ENCODE assay signal across 8 cellular contexts in genomic region chr4:167233523-167234387, GRCh38. TPM values are rescaled to one million over a fixed set of nuclear protein-coding genes. Genes with fewer than 3 reads are reported as not detected.
DNase-seq lines count a peak whose midpoint lies in the region; ATAC-seq and TF ChIP-seq lines count a peak whose summit lies in the region.

No MANE protein-coding gene starts in this region.

- ATAC-seq in GM19043 (IDR thresholded peaks at IDR 0.05; ENCODE audit: low read depth, unreplicated experiment), result peak; percentile 47
- ATAC-seq in GM19328 (IDR thresholded peaks at IDR 0.05; ENCODE audit: unreplicated experiment), result no peak

- CTCF ChIA-PET in activated CD4-positive, alpha-beta memory T cell treated with anti-CD3 and anti-CD28 coated beads for 36 hours (lab: Charles Lee), result no interaction called here

- no peak for TF ChIP-seq POLR2A in uterus (IDR thresholded peaks at IDR 0.05)

- POLR2A ChIA-PET in activated CD4-positive, alpha-beta memory T cell treated with anti-CD3 and anti-CD28 coated beads for 36 hours (lab: Charles Lee), result no interaction called here

- H3K4me1 Mint-ChIP-seq in mesothelial cell of epicardium, result peaks cover 19% of the 10 kb centered on the region
- H3K4me1 Mint-ChIP-seq in activated CD4-positive, alpha-beta memory T cell treated with anti-CD3 and anti-CD28 coated beads for 36 hours (ENCODE audit: low read depth), result no peaks in the 10 kb centered on the region

- peak overlapping the region; percentile 91 for H3K4me3 Mint-ChIP-seq in mesothelial cell of epicardium
- H3K4me3 Mint-ChIP-seq in activated CD4-positive, alpha-beta memory T cell treated with anti-CD3 and anti-CD28 coated beads for 36 hours, result no peak overlapping the region

- H3K27me3 ChIP-seq in ACC112 (ENCODE audit: insufficient read depth, low read length), result peaks cover 74% of the 10 kb centered on the region
- peaks cover 0 to 30% (median 0%) of the 10 kb centered on the region in 45 donors for H3K27me3 ChIP-seq in dorsolateral prefrontal cortex
- peaks cover 0 to 3% of the 10 kb centered on the region in 2 donors for H3K27me3 ChIP-seq in uterus

- no peak overlapping the region for H3K27ac ChIP-seq in ACC112 (ENCODE audit: low read depth, low read length)
- peak overlapping the region; percentile 66 to 97 (median 93) for H3K27ac ChIP-seq in dorsolateral prefrontal cortex
- H3K27ac ChIP-seq in uterus, result no peak overlapping the region

- H3K9me3 ChIP-seq in uterus, result no peaks in the 10 kb centered on the region

- H3K9me3 Mint-ChIP-seq in mesothelial cell of epicardium, result no peaks in the 10 kb centered on the region
- H3K9me3 Mint-ChIP-seq in activated CD4-positive, alpha-beta memory T cell treated with anti-CD3 and anti-CD28 coated beads for 36 hours, result no peaks in the 10 kb centered on the region

- H3K27ac Mint-ChIP-seq in mesothelial cell of epicardium, result no peak overlapping the region
- H3K27ac Mint-ChIP-seq in activated CD4-positive, alpha-beta memory T cell treated with anti-CD3 and anti-CD28 coated beads for 36 hours, result no peak overlapping the region

- peak; percentile 2 for DNase-seq in NCI-H146 treated with DMSO at 0.1 percent for 48 hours (lab: John Stamatoyannopoulos, UW; ENCODE audit: unreplicated experiment)
- peak; percentile 5 to 73 (median 56) for DNase-seq in dorsolateral prefrontal cortex
- peak in 1 of 2 experiments; percentile 42 for DNase-seq in mesothelial cell of epicardium (ENCODE audit: low spot score in 2 of 2, unreplicated experiment in 2 of 2)
- DNase-seq in uterus, result no peak
- DNase-seq in activated CD4-positive, alpha-beta memory T cell treated with anti-CD3 and anti-CD28 coated beads for 36 hours, result no peak

- H3K4me1 ChIP-seq in ACC112 (ENCODE audit: control insufficient read depth, insufficient read depth, low read length, unreplicated experiment) (no peaks in the 10 kb centered on the region), uterus (no peaks in the 10 kb centered on the region)

- H3K36me3 ChIP-seq in ACC112 (ENCODE audit: insufficient read depth, low read length) (no peaks in the 10 kb centered on the region), uterus (no peaks in the 10 kb centered on the region)

- TF ChIP-seq CTCF in dorsolateral prefrontal cortex (IDR thresholded peaks at IDR 0.05 in 54 of 56, conservative IDR thresholded peaks at IDR 0.05 in 2 of 56; ENCODE audit: low read depth in 1 of 56, partially characterized antibody in 56 of 56), result peak in 22 of 56 donors; percentile 10 to 53 (median 23)
- TF ChIP-seq CTCF in mesothelial cell of epicardium (IDR thresholded peaks at IDR 0.05; ENCODE audit: unreplicated experiment), result no peak
- no peak for TF ChIP-seq CTCF in uterus (IDR thresholded peaks at IDR 0.05)

- peak overlapping the region; percentile 91 for H2AFZ ChIP-seq in ACC112 (ENCODE audit: low read length, unreplicated experiment)

- H3K36me3 Mint-ChIP-seq in mesothelial cell of epicardium, result no peaks in the 10 kb centered on the region
- no peaks in the 10 kb centered on the region for H3K36me3 Mint-ChIP-seq in activated CD4-positive, alpha-beta memory T cell treated with anti-CD3 and anti-CD28 coated beads for 36 hours

- peaks cover 84% of the 10 kb centered on the region for H3K27me3 Mint-ChIP-seq in mesothelial cell of epicardium (ENCODE audit: low read depth)
- peaks cover 15% of the 10 kb centered on the region for H3K27me3 Mint-ChIP-seq in activated CD4-positive, alpha-beta memory T cell treated with anti-CD3 and anti-CD28 coated beads for 36 hours

- intact Hi-C loops in dorsolateral prefrontal cortex (cut with DNase I) (loop anchor here (2.0 to 10.0 kb wide), 4 partner anchors 131 to 211 kb away; no protein-coding TSS in a partner anchor), uterus (cut with DNase I; ENCODE audit: low total_unique reads) (no loop called here)
- intact Hi-C loops in activated CD4-positive, alpha-beta memory T cell treated with anti-CD3 and anti-CD28 coated beads for 36 hours (cut with micrococcal nuclease), result no loop called here

- H3K79me2 ChIP-seq in ACC112 (ENCODE audit: control insufficient read depth, insufficient read depth, low read length, unreplicated experiment), result no peaks in the 10 kb centered on the region

- H3K4me3 ChIP-seq in ACC112 (ENCODE audit: low read depth, low read length) (peak overlapping the region; percentile 75), dorsolateral prefrontal cortex (peak overlapping the region; percentile 42 to 87 (median 73)), uterus (peak overlapping the region; percentile 30 to 40)

RNA-seq across cellular contexts. Expression of gene SPOCK3, which starts 0.5 kb away (rescaled TPM):
- total RNA-seq in dorsolateral prefrontal cortex, result 100 to 1,000 TPM in 76 of 120 experiments, 10 to 100 TPM in 44; 36.8 to 343 (median 112) TPM
- total RNA-seq in mesothelial cell of epicardium, result 2.3 to 2.7 TPM (median 2.7 TPM) in 3 replicates
- total RNA-seq in uterus, result 10 to 100 TPM in 2 of 4 donors, 1 to 10 TPM in 2; 1.3 to 47.5 (median 18.4) TPM
- total RNA-seq in activated CD4-positive, alpha-beta memory T cell treated with anti-CD3 and anti-CD28 coated beads for 36 hours, result not detected

Comparison
In these comparisons a context has a peak if more than half of its experiments do, and no peak if none do; other contexts are left out.
1. H3K27ac ChIP-seq: peak in dorsolateral prefrontal cortex (59 of 59); none in ACC112 (single experiment) and uterus (0 of 2).
2. DNase-seq: peak in NCI-H146 treated with DMSO at 0.1 percent for 48 hours (single experiment) and dorsolateral prefrontal cortex (10 of 10); none in uterus (0 of 2) and activated CD4-positive, alpha-beta memory T cell treated with anti-CD3 and anti-CD28 coated beads for 36 hours (single experiment).
3. intact Hi-C loops: an anchor here in dorsolateral prefrontal cortex (2.0 to 10.0 kb wide); none called in uterus and activated CD4-positive, alpha-beta memory T cell treated with anti-CD3 and anti-CD28 coated beads for 36 hours.
4. Peak in every context shown above with its lines, with median percentiles within 50 percentile points of each other: H3K4me3 ChIP-seq.